ENCODE assay signal across 25 cellular contexts in the genomic region with DNA sequence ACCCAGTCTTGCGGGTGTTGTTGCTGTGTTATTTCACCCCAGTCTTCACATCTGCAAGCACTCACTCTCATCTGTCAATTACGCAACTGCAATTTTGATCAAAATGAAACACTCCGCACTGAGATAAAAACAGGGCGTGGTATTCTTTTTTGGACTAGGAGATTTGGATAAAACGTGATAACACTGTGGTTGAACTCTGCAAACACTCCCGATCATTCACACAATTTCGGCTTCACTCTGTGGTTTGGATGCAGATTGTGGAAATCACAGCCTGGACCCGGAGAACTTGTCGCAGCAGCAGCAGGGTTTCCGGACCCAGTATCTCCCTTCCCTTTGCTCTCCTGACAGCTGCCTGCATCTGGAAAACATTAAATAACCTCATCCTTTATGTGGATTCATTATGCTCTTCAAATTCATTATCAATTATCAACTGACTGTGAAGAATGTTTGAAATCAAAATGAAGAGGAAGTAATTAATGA. TPM values are rescaled to one million over a fixed set of nuclear protein-coding genes. Genes with fewer than 3 reads are reported as not detected.
DNase-seq lines count a peak whose midpoint lies in the region; ATAC-seq, FAIRE-seq and TF ChIP-seq lines count a peak whose summit lies in the region.
"Had no signal": no experiment of that assay in that cellular context is flagged by ENCODE, and none has a peak within 500 bp of the region (broad histone marks: within the 10 kb centered on the region; RNA-seq: fewer than 3 reads in every experiment).

No MANE protein-coding gene starts in this region.

- BruUV-seq in HepG2 (replicated peaks; lab: Mats Ljungman, UMichigan) = no TSS peak

- intact Hi-C loops in HepG2 (cut with micrococcal nuclease; ENCODE audit: unreplicated experiment) = no loop called here
- intact Hi-C loops in right lobe of liver (cut with DNase I) = no loop called here
- intact Hi-C loops in upper lobe of right lung (cut with DNase I) = no loop called here

- WGBS in HepG2 (ENCODE audit: low lambda C conversion rate) = 69% methylated on average over 10 of the region's 10 CpGs
- 45% methylated on average over 9 of the region's 10 CpGs for WGBS in right lobe of liver (ENCODE audit: insufficient coverage, low coverage, low lambda C conversion rate, missing lambda C conversion rate)
- 65 to 75% methylated on average over 10 of the region's 10 CpGs for WGBS in lung, 2 donors

- no peak for FAIRE-seq in HepG2 (lab: Jason Lieb, UNC)
- FAIRE-seq in GM12891 (lab: Jason Lieb, UNC) = no peak
- FAIRE-seq: A549, astrocyte, endothelial cell of umbilical vein had no signal

- H3K9me3 ChIP-seq in HepG2 (ENCODE audit: low read length) (no peaks in the 10 kb centered on the region), right lobe of liver (no peaks in the 10 kb centered on the region), fibroblast of lung (ENCODE audit: control insufficient read depth, insufficient read depth, low read depth, low read length) (no peaks in the 10 kb centered on the region), lung (ENCODE audit: control insufficient read depth in 2 of 2, insufficient read depth in 1 of 2, low read length in 1 of 2) (no peaks in the 10 kb centered on the region), upper lobe of right lung (no peaks in the 10 kb centered on the region)
- H3K9me3 ChIP-seq: A549, prostate gland, vagina had no signal

- H3K9ac ChIP-seq in HepG2 (ENCODE audit: insufficient read depth, low read depth, low read length) (no peak overlapping the region), fibroblast of lung (ENCODE audit: insufficient read depth, low read length) (no peak overlapping the region)

- H3K36me3 ChIP-seq in HepG2 (replicated peaks in 1 of 2; ENCODE audit: control insufficient read depth in 1 of 2, insufficient read depth in 2 of 2, low read length in 2 of 2) (no peaks in the 10 kb centered on the region), right lobe of liver (no peaks in the 10 kb centered on the region), fibroblast of lung (ENCODE audit: control insufficient read depth, insufficient read depth, low read length) (no peaks in the 10 kb centered on the region), lung (ENCODE audit: control insufficient read depth in 2 of 2, insufficient read depth in 2 of 2, low read length in 2 of 2) (no peaks in the 10 kb centered on the region), upper lobe of right lung (no peaks in the 10 kb centered on the region)
- H3K36me3 ChIP-seq: prostate gland, vagina had no signal

- ATAC-seq in HepG2 = no peak
- no peak for ATAC-seq in right lobe of liver
- no peak for ATAC-seq in lung (ENCODE audit: insufficient read depth, low FRiP score)
- peak; percentile 23 for ATAC-seq in upper lobe of right lung
- ATAC-seq in HG02973 (IDR thresholded peaks at IDR 0.05; ENCODE audit: unreplicated experiment) = no peak
- ATAC-seq: A549; activated CD4-positive, CD25-positive, alpha-beta regulatory T cell treated with anti-CD3 and anti-CD28 coated beads, Interleukin-2, amount 50 U/mL, for 24 hours; activated T-helper 17 cell treated with anti-CD3 and anti-CD28 coated beads, Interleukin-2, amount 50 U/mL, for 72 hours; T-cell had no signal

- H3K27me3 ChIP-seq in HepG2 (ENCODE audit: control insufficient read depth in 1 of 2, insufficient read depth in 2 of 2, low read length in 2 of 2) = peaks cover 0 to 8% of the 10 kb centered on the region in 2 experiments; a peak in 1 of 5 replicates
- H3K27me3 ChIP-seq in right lobe of liver = no peaks in the 10 kb centered on the region
- no peaks in the 10 kb centered on the region for H3K27me3 ChIP-seq in fibroblast of lung (ENCODE audit: control insufficient read depth, insufficient read depth, low read length)
- H3K27me3 ChIP-seq in lung (ENCODE audit: control insufficient read depth, insufficient read depth) = no peaks in the 10 kb centered on the region
- H3K27me3 ChIP-seq in upper lobe of right lung = no peaks in the 10 kb centered on the region
- H3K27me3 ChIP-seq: vagina had no signal

- H3K79me2 ChIP-seq in HepG2 (ENCODE audit: insufficient read depth, low read length) = no peaks in the 10 kb centered on the region
- H3K79me2 ChIP-seq in fibroblast of lung (ENCODE audit: control insufficient read depth, insufficient read depth, low read length) = no peaks in the 10 kb centered on the region

- H2AFZ ChIP-seq in HepG2 (ENCODE audit: low read length) = no peak overlapping the region
- no peak overlapping the region for H2AFZ ChIP-seq in fibroblast of lung (ENCODE audit: low read length)

- H3K4me2 ChIP-seq in HepG2 (ENCODE audit: low read depth, low read length) = no peak overlapping the region
- H3K4me2 ChIP-seq in fibroblast of lung (ENCODE audit: extremely low read depth, insufficient read depth, low read length) = peak overlapping the region; percentile 77
- H3K4me2 ChIP-seq: A549 had no signal

- no peak for DNase-seq in HepG2 (ENCODE audit: low spot score)
- no peak for DNase-seq in right lobe of liver
- peak in 1 of 2 donors; percentile 43 for DNase-seq in fibroblast of lung (ENCODE audit: low read depth in 2 of 2)
- peak; percentile 29 for DNase-seq in lung (ENCODE audit: low spot score)
- no peak for DNase-seq in upper lobe of right lung
- no peak for DNase-seq in GM12891 (ENCODE audit: insufficient read length, low spot score)
- DNase-seq in effector CD4-positive, alpha-beta T cell = no peak
- DNase-seq: activated CD4-positive, alpha-beta memory T cell treated with anti-CD3 and anti-CD28 coated beads for 36 hours; activated CD8-positive, alpha-beta memory T cell treated with anti-CD3 and anti-CD28 coated beads, Interleukin-2, amount 50 U/mL, for 48 hours; COR-L47; Kasumi-1; NCI-H1930; NCI-H526 treated with DMSO at 0.1 percent for 48 hours; T-cell had no signal

- H3K4me3 ChIP-seq in HepG2 (replicated peaks in 1 of 3; ENCODE audit: insufficient read depth in 1 of 3, low read depth in 2 of 3, low read length in 3 of 3) (no peak overlapping the region), right lobe of liver (no peak overlapping the region), fibroblast of lung (replicated peaks in 1 of 4; ENCODE audit: control extremely low read depth in 1 of 4, insufficient read depth in 1 of 4, low read depth in 3 of 4, low read length in 4 of 4) (peak overlapping the region in 3 of 4 experiments; percentile 4 to 18 (median 10)), lung (no peak overlapping the region), upper lobe of right lung (no peak overlapping the region)
- H3K4me3 ChIP-seq: A549, prostate gland, skin epidermis, vagina had no signal

- TF ChIP-seq EP300 in HepG2 (IDR thresholded peaks at IDR 0.05; ENCODE audit: low read depth in 2 of 2, low read length in 2 of 2) (no peak), HepG2 (CRISPR knock-in tag; IDR thresholded peaks at IDR 0.05; ENCODE audit: borderline replicate concordance) (no peak)

- H4K20me1 ChIP-seq in HepG2 (ENCODE audit: insufficient read depth, low read length) (no peaks in the 10 kb centered on the region), fibroblast of lung (ENCODE audit: control insufficient read depth, extremely low read depth, insufficient read depth, low read length) (no peaks in the 10 kb centered on the region)

- CTCF ChIA-PET in HepG2 (lab: Yijun Ruan, JAX; ENCODE audit: low intra/inter-chr PET ratio, low total read pairs) = no interaction called here

- no peak overlapping the region for H3K27ac ChIP-seq in HepG2 (ENCODE audit: extremely low read length, insufficient read depth, low read length)
- H3K27ac ChIP-seq in right lobe of liver = no peak overlapping the region
- no peak overlapping the region for H3K27ac ChIP-seq in fibroblast of lung (ENCODE audit: insufficient read depth, low read length)
- H3K27ac ChIP-seq in lung (ENCODE audit: low read depth in 1 of 2, low read length in 1 of 2) = no peak overlapping the region
- no peak overlapping the region for H3K27ac ChIP-seq in upper lobe of right lung
- H3K27ac ChIP-seq: A549, prostate gland had no signal

- POLR2A ChIA-PET in HepG2 (lab: Yijun Ruan, JAX) = no interaction called here

- TF ChIP-seq POLR2A in HepG2 (IDR thresholded peaks at IDR 0.05; ENCODE audit: insufficient read depth in 1 of 2, low read depth in 2 of 2, low read length in 2 of 2) = no peak
- TF ChIP-seq POLR2A in right lobe of liver (IDR thresholded peaks at IDR 0.05) = no peak
- TF ChIP-seq POLR2A in GM12891 (IDR thresholded peaks at IDR 0.05; ENCODE audit: low read depth, low read length) = no peak

- H3K4me1 ChIP-seq in HepG2 (ENCODE audit: insufficient read depth, low read length) (no peaks in the 10 kb centered on the region), right lobe of liver (no peaks in the 10 kb centered on the region), fibroblast of lung (ENCODE audit: control insufficient read depth, extremely low read depth, insufficient read depth, low read length) (no peaks in the 10 kb centered on the region), lung (ENCODE audit: control insufficient read depth in 2 of 2, insufficient read depth in 2 of 2, low read length in 2 of 2) (peaks cover 0 to 8% of the 10 kb centered on the region in 2 donors), upper lobe of right lung (peaks cover 21% of the 10 kb centered on the region)
- H3K4me1 ChIP-seq: A549, prostate gland had no signal

- in situ Hi-C loops in HepG2 (cut with HindIII; ENCODE audit: extremely low pct_ligation_motif_present, low pct_unique_long_range_greater_than_20kb) = no loop called here

- TF ChIP-seq CTCF in HepG2 (CRISPR knock-in tag; IDR thresholded peaks at IDR 0.05) (no peak), right lobe of liver (IDR thresholded peaks at IDR 0.05) (no peak), fibroblast of lung (conservative IDR thresholded peaks at IDR 0.05 in 1 of 2, IDR thresholded peaks at IDR 0.05 in 1 of 2; ENCODE audit: low read depth in 1 of 2, low read length in 2 of 2) (no peak), lung (IDR thresholded peaks at IDR 0.05; ENCODE audit: control extremely low read depth, extremely low read depth) (no peak), upper lobe of right lung (IDR thresholded peaks at IDR 0.05) (no peak)

- no peak for TF ChIP-seq RAD21 in HepG2 (CRISPR knock-in tag; IDR thresholded peaks at IDR 0.05)

RNA-seq across cellular contexts. Expression of a gene that starts 49.4 kb away (rescaled TPM):
- total RNA-seq in HepG2 (2016; rRNA removed; fragmentation: Illumina TruSeq; extraction: Trizol) (2.1 and 2.4 TPM in 2 replicates), right lobe of liver (1 to 10 TPM in 2 of 6 experiments, under 1 TPM in 4; 0.42 to 2.7 (median 0.71) TPM), fibroblast of lung (4.9 and 17.3 TPM in 2 replicates), lung (10 to 100 TPM; 46.1 to 77.4 TPM), upper lobe of right lung (27.6 TPM)
- 0.81 and 0.88 TPM in 2 replicates for total RNA-seq in HepG2 (2016; cell fraction: cytosol; rRNA removed; fragmentation: Illumina TruSeq; extraction: Trizol; ENCODE audit: low read depth)
- total RNA-seq in HepG2 (2016; cell fraction: insoluble cytoplasmic fraction; rRNA removed; fragmentation: Illumina TruSeq; extraction: Trizol) = 1.9 and 2.4 TPM in 2 replicates
- total RNA-seq in HepG2 (2016; cell fraction: membrane; rRNA removed; fragmentation: Illumina TruSeq; extraction: Trizol) = 2.0 and 2.8 TPM in 2 replicates
- total RNA-seq in HepG2 (2016; cell fraction: nucleus; rRNA removed; fragmentation: Illumina TruSeq; extraction: Trizol) = 1.8 and 2.5 TPM in 2 replicates
- polyA plus RNA-seq in HepG2 (2011; rRNA removed) (6.0 and 8.6 TPM in 2 replicates), fibroblast of lung (15.3 and 16.8 TPM in 2 replicates), lung (10 to 100 TPM in 1 of 2 donors, 1 to 10 TPM in 1; 6.8 to 12.5 TPM)
- 2.7 and 3.7 TPM in 2 replicates for polyA plus RNA-seq in HepG2 (2011; cell fraction: cytosol; rRNA removed)
- 1.5 and 2.6 TPM in 2 replicates for polyA plus RNA-seq in HepG2 (2011; cell fraction: nucleus; rRNA removed)
- polyA plus RNA-seq in HepG2 (2012) = 3.1 and 4.2 TPM in 2 replicates
- polyA plus RNA-seq in HepG2 (2016; cell fraction: cytosol; fragmentation: Illumina TruSeq; extraction: Trizol; ENCODE audit: low read depth) = 1.3 and 2.3 TPM in 2 replicates
- 3.1 and 4.7 TPM in 2 replicates for polyA plus RNA-seq in HepG2 (2016; cell fraction: insoluble cytoplasmic fraction; fragmentation: Illumina TruSeq; extraction: Trizol; ENCODE audit: low read depth)
- polyA plus RNA-seq in HepG2 (2016; cell fraction: membrane; fragmentation: Illumina TruSeq; extraction: Trizol; ENCODE audit: low read depth) = 2.5 and 3.6 TPM in 2 replicates
- polyA plus RNA-seq in HepG2 (2016; cell fraction: nucleus; fragmentation: Illumina TruSeq; extraction: Trizol; ENCODE audit: insufficient read depth, low read depth) = 3.6 and 4.3 TPM in 2 replicates
- polyA minus RNA-seq in HepG2 (2011; rRNA and poly(A)+ RNA removed; ENCODE audit: low replicate concordance) = 8.8 TPM in 1 of 2 replicates, not detected in the other
- 1.5 and 3.5 TPM in 2 replicates for polyA minus RNA-seq in HepG2 (2011; cell fraction: cytosol; rRNA and poly(A)+ RNA removed)
- 2.3 and 2.5 TPM in 2 replicates for polyA minus RNA-seq in HepG2 (2011; cell fraction: nucleus; rRNA and poly(A)+ RNA removed)
- 15.0 and 21.9 TPM in 2 replicates for polyA plus RNA-seq in fibroblast of lung (2012)
- 11.6 and 28.1 TPM in 2 replicates for polyA minus RNA-seq in fibroblast of lung (ENCODE audit: low replicate concordance)
- not detected for polyA plus RNA-seq in GM12891 (2012; ENCODE audit: low read depth, missing spikeins)
- total RNA-seq: activated CD4-positive, alpha-beta memory T cell treated with anti-CD3 and anti-CD28 coated beads for 36 hours; activated T-helper 17 cell treated with anti-CD3 and anti-CD28 coated beads, Interleukin-2, amount 50 U/mL, for 72 hours; dermis microvascular lymphatic vessel endothelial cell; HT1080 had no signal
- polyA plus RNA-seq: A549 had no signal

Comparison
In these comparisons a context has a peak if more than half of its experiments do, and no peak if none do; other contexts are left out.
1. H3K4me3 ChIP-seq: peak in fibroblast of lung (3 of 4); none in HepG2 (0 of 3), right lobe of liver (0 of 3), lung (single experiment) and upper lobe of right lung (single experiment).